8 cellular contexts compared by ENCODE assay signal in the genomic region with DNA sequence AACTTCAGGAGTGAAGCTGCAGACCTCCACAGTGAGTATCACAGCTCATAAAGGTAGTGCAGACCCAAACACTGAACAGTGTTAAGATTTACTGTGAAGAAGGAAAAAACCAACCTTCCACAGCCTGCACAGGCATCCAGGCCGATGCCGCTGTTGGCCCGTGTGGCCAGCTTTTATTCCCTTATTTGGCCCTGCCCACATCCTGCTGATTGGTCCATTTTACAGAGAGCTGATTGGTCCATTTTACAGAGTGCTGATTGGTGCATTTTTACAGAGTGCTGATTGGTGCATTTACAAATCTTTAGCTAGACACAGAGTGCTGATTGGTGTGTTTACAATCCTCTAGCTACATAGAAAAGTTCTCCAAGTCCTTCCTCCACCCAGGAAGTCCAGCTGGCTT. TPM values are rescaled to one million over a fixed set of nuclear protein-coding genes. Genes with fewer than 3 reads are reported as not detected.
DNase-seq lines count a peak whose midpoint lies in the region; ATAC-seq, FAIRE-seq and TF ChIP-seq lines count a peak whose summit lies in the region.
"Not testable (repeated sequence)": the region's sequence is repeated elsewhere in the genome, so short reads cannot be mapped to it uniquely, and the experiment has no call there.

No MANE protein-coding gene starts in this region.

- CTCF ChIA-PET in CD4-positive, alpha-beta T cell (lab: Charles Lee) = interaction anchor here (0.6 to 3.2 kb wide), 3 partner anchors 12 to 41 kb away, joined by 3 to 16 read pairs (median 3); no protein-coding TSS in a partner anchor
- CTCF ChIA-PET in activated CD8-positive, alpha-beta T cell treated with anti-CD3 and anti-CD28 coated beads, Interleukin-2, amount 10 ng/mL, durations not matched to agents 7 days and 5 days (lab: Charles Lee) = interaction anchor here (0.7 to 1.9 kb wide), 5 partner anchors 9 to 34 kb away, joined by 3 to 5 read pairs (median 4); no protein-coding TSS in a partner anchor
- CTCF ChIA-PET in activated naive CD4-positive, alpha-beta T cell treated with anti-CD3 and anti-CD28 coated beads, Interleukin-2, amount 10 ng/mL, durations not matched to agents 7 days and 5 days (lab: Charles Lee) = interaction anchor here (1.7 kb wide), 1 partner anchor 30 kb away, joined by 6 read pairs; no protein-coding TSS in a partner anchor
- CTCF ChIA-PET in GM12878 (lab: Yijun Ruan, JAX) = interaction anchor here (1.9 kb wide), 1 partner anchor 19 kb away, joined by 6 read pairs; no protein-coding TSS in a partner anchor

- not testable (repeated sequence) for H3K9me3 Mint-ChIP-seq in CD4-positive, alpha-beta T cell; activated CD8-positive, alpha-beta T cell treated with anti-CD3 and anti-CD28 coated beads, Interleukin-2, amount 10 ng/mL, durations not matched to agents 7 days and 5 days (ENCODE audit: insufficient read depth); activated naive CD4-positive, alpha-beta T cell treated with anti-CD3 and anti-CD28 coated beads, Interleukin-2, amount 10 ng/mL, durations not matched to agents 7 days and 5 days; naive thymus-derived CD8-positive, alpha-beta T cell

- in situ Hi-C loops in GM12878 (cut with MboI) = not testable (repeated sequence)

- H3K4me1 Mint-ChIP-seq in CD4-positive, alpha-beta T cell (ENCODE audit: low read depth) = peaks cover 63% of the 10 kb centered on the region
- H3K4me1 Mint-ChIP-seq in activated CD8-positive, alpha-beta T cell treated with anti-CD3 and anti-CD28 coated beads, Interleukin-2, amount 10 ng/mL, durations not matched to agents 7 days and 5 days (ENCODE audit: low read depth) = peaks cover 49% of the 10 kb centered on the region
- H3K4me1 Mint-ChIP-seq in activated naive CD4-positive, alpha-beta T cell treated with anti-CD3 and anti-CD28 coated beads, Interleukin-2, amount 10 ng/mL, durations not matched to agents 7 days and 5 days = peaks cover 46% of the 10 kb centered on the region
- peaks cover 22 to 69% (median 63%) of the 10 kb centered on the region in 4 donors for H3K4me1 Mint-ChIP-seq in naive thymus-derived CD8-positive, alpha-beta T cell

- POLR2A ChIA-PET in CD4-positive, alpha-beta T cell (lab: Charles Lee) = interaction anchor here (0.8 to 15.2 kb wide), 5 partner anchors 18 to 86 kb away, joined by 4 to 305 read pairs (median 19); a partner anchor contains a TSS
- POLR2A ChIA-PET in activated CD8-positive, alpha-beta T cell treated with anti-CD3 and anti-CD28 coated beads, Interleukin-2, amount 10 ng/mL, durations not matched to agents 7 days and 5 days (lab: Charles Lee) = interaction anchor here (0.6 to 9.6 kb wide), 5 partner anchors 14 to 50 kb away, joined by 3 to 93 read pairs (median 6); a partner anchor contains a TSS
- POLR2A ChIA-PET in GM12878 (lab: Charles Lee) = interaction anchor here (0.7 to 1.3 kb wide), 3 partner anchors 11 to 32 kb away, joined by 3 to 4 read pairs (median 3); no protein-coding TSS in a partner anchor
- POLR2A ChIA-PET in naive thymus-derived CD8-positive, alpha-beta T cell (lab: Charles Lee) = interaction anchor here (0.7 to 15.0 kb wide), 11 partner anchors 10 to 126 kb away, joined by 3 to 202 read pairs (median 8); a partner anchor contains a TSS

- H3K27ac ChIP-seq in CD4-positive, alpha-beta T cell (ENCODE audit: low read depth, low read length); GM12878 (ENCODE audit: control insufficient read depth, insufficient read depth): not testable (repeated sequence)
- peak overlapping the region; percentile 94 for H3K27ac ChIP-seq in OCI-LY1 (ENCODE audit: low read depth, low read length, poor library complexity, severe bottlenecking)

- H3K36me3 Mint-ChIP-seq in CD4-positive, alpha-beta T cell (ENCODE audit: low read depth); activated CD8-positive, alpha-beta T cell treated with anti-CD3 and anti-CD28 coated beads, Interleukin-2, amount 10 ng/mL, durations not matched to agents 7 days and 5 days (ENCODE audit: low read depth); activated naive CD4-positive, alpha-beta T cell treated with anti-CD3 and anti-CD28 coated beads, Interleukin-2, amount 10 ng/mL, durations not matched to agents 7 days and 5 days; naive thymus-derived CD8-positive, alpha-beta T cell: not testable (repeated sequence)

- H3K9ac ChIP-seq in OCI-LY1 (ENCODE audit: low read length); GM12878 (ENCODE audit: control insufficient read depth, insufficient read depth, low read length): not testable (repeated sequence)

- RAD21 ChIA-PET in GM12878 (lab: Charles Lee; ENCODE audit: unreplicated experiment) = interaction anchor here (1.0 to 1.3 kb wide), 3 partner anchors 18 to 54 kb away, joined by 3 to 7 read pairs (median 3); no protein-coding TSS in a partner anchor

- H3K27ac Mint-ChIP-seq in CD4-positive, alpha-beta T cell = peak overlapping the region; percentile 95
- peak overlapping the region; percentile 89 for H3K27ac Mint-ChIP-seq in activated CD8-positive, alpha-beta T cell treated with anti-CD3 and anti-CD28 coated beads, Interleukin-2, amount 10 ng/mL, durations not matched to agents 7 days and 5 days
- H3K27ac Mint-ChIP-seq in activated naive CD4-positive, alpha-beta T cell treated with anti-CD3 and anti-CD28 coated beads, Interleukin-2, amount 10 ng/mL, durations not matched to agents 7 days and 5 days = peak overlapping the region; percentile 84
- peak overlapping the region; percentile 68 to 100 (median 92) for H3K27ac Mint-ChIP-seq in naive thymus-derived CD8-positive, alpha-beta T cell

- not testable (repeated sequence) for H4K20me1 ChIP-seq in OCI-LY1 (ENCODE audit: insufficient read depth, low read length); GM12878 (ENCODE audit: control insufficient read depth, insufficient read depth)

- TF ChIP-seq POLR2A in GM12878 (IDR thresholded peaks at IDR 0.05; ENCODE audit: low read depth, low read length) = peak; percentile 43; the same call in 1 of the 2 replicates

- H3K36me3 ChIP-seq in OCI-LY1 (ENCODE audit: insufficient read depth, low read length); GM12878 (ENCODE audit: control insufficient read depth in 2 of 2, insufficient read depth in 2 of 2, low read length in 1 of 2): not testable (repeated sequence)

- not testable (repeated sequence) for ATAC-seq in CD4-positive, alpha-beta T cell (ENCODE audit: poor library complexity); stimulated activated naive CD8-positive, alpha-beta T cell treated with anti-CD3 and anti-CD28 coated beads, Interleukin-15, Interleukin-2, amounts not matched to agents 100 U/mL and 50 U/mL, for 24 hours
- ATAC-seq in activated CD8-positive, alpha-beta T cell treated with anti-CD3 and anti-CD28 coated beads, Interleukin-2, amount 10 ng/mL, durations not matched to agents 7 days and 5 days = peak; percentile 22
- peak; percentile 10; the same call in 2 of the 3 replicates for ATAC-seq in GM12878
- peak in 1 of 2 donors; percentile 6 for ATAC-seq in naive thymus-derived CD8-positive, alpha-beta T cell

- FAIRE-seq in GM12878 (lab: Jason Lieb, UNC) = not testable (repeated sequence)

- TF ChIP-seq CTCF in CD4-positive, alpha-beta T cell (IDR thresholded peaks at IDR 0.05); OCI-LY1 (IDR thresholded peaks at IDR 0.05; ENCODE audit: low read length); GM12878 (IDR thresholded peaks at IDR 0.05 in 2 of 3, conservative IDR thresholded peaks at IDR 0.05 in 1 of 3; ENCODE audit: control insufficient read depth in 2 of 3, extremely low read depth in 1 of 3, insufficient read depth in 1 of 3, low read depth in 3 of 3, low read length in 3 of 3): not testable (repeated sequence)

- H3K27me3 Mint-ChIP-seq in CD4-positive, alpha-beta T cell; activated CD8-positive, alpha-beta T cell treated with anti-CD3 and anti-CD28 coated beads, Interleukin-2, amount 10 ng/mL, durations not matched to agents 7 days and 5 days (ENCODE audit: low read depth); activated naive CD4-positive, alpha-beta T cell treated with anti-CD3 and anti-CD28 coated beads, Interleukin-2, amount 10 ng/mL, durations not matched to agents 7 days and 5 days; naive thymus-derived CD8-positive, alpha-beta T cell: not testable (repeated sequence)

- peak overlapping the region; percentile 54 for H3K4me3 Mint-ChIP-seq in CD4-positive, alpha-beta T cell
- not testable (repeated sequence) for H3K4me3 Mint-ChIP-seq in activated CD8-positive, alpha-beta T cell treated with anti-CD3 and anti-CD28 coated beads, Interleukin-2, amount 10 ng/mL, durations not matched to agents 7 days and 5 days; activated naive CD4-positive, alpha-beta T cell treated with anti-CD3 and anti-CD28 coated beads, Interleukin-2, amount 10 ng/mL, durations not matched to agents 7 days and 5 days
- H3K4me3 Mint-ChIP-seq in naive thymus-derived CD8-positive, alpha-beta T cell = peak overlapping the region in 8 of 10 donors; percentile 18 to 65 (median 50)

- not testable (repeated sequence) for H2AFZ ChIP-seq in OCI-LY1 (ENCODE audit: low read length); GM12878 (ENCODE audit: control insufficient read depth, low read depth, low read length)

- not testable (repeated sequence) for H3K27me3 ChIP-seq in CD4-positive, alpha-beta T cell (ENCODE audit: control insufficient read depth, insufficient read depth, low read length); OCI-LY1 (ENCODE audit: insufficient read depth, low read length); GM12878 (replicated peaks in 1 of 2; ENCODE audit: control insufficient read depth in 2 of 2, insufficient read depth in 2 of 2, low read length in 1 of 2)

- not testable (repeated sequence) for TF ChIP-seq EP300 in GM12878 (IDR thresholded peaks at IDR 0.05; ENCODE audit: borderline replicate concordance in 1 of 2, control insufficient read depth in 1 of 2, low read depth in 2 of 2, low read length in 2 of 2)

- not testable (repeated sequence) for H3K9me3 ChIP-seq in CD4-positive, alpha-beta T cell (ENCODE audit: control insufficient read depth, low read length); OCI-LY1 (ENCODE audit: low read length); GM12878 (replicated peaks; ENCODE audit: control insufficient read depth, insufficient read depth, low read length)

- not testable (repeated sequence) for H3F3A ChIP-seq in OCI-LY1 (ENCODE audit: insufficient read depth, low read length)

- BruUV-seq in GM12878 (replicated peaks; lab: Mats Ljungman, UMichigan) = not testable (repeated sequence)

- SMC1A ChIA-PET in GM12878 (lab: Charles Lee; ENCODE audit: uncharacterized antibody, unreplicated experiment) = interaction anchor here (0.7 to 1.5 kb wide), 6 partner anchors 10 to 35 kb away, joined by 3 to 4 read pairs (median 3); no protein-coding TSS in a partner anchor

- WGBS in GM12878 (ENCODE audit: insufficient coverage, insufficient replicate concordance, low lambda C conversion rate, missing lambda C conversion rate) = 49% methylated on average over 3 of the region's 3 CpGs

- peak overlapping the region; percentile 35 for H3K4me3 ChIP-seq in OCI-LY1 (ENCODE audit: low read depth, low read length, poor library complexity, severe bottlenecking)
- H3K4me3 ChIP-seq in GM12878 = not testable (repeated sequence)

- intact Hi-C loops in CD4-positive, alpha-beta T cell (cut with DNase I, micrococcal nuclease); GM12878 (cut with micrococcal nuclease; ENCODE audit: unreplicated experiment): not testable (repeated sequence)

- DNase-seq in CD4-positive, alpha-beta T cell = peak in 1 of 10 experiments; percentile 14
- peak; percentile 41 for DNase-seq in activated CD4-positive, CD25-positive, alpha-beta regulatory T cell treated with anti-CD3 and anti-CD28 coated beads, Interleukin-2, amount 50 U/mL, for 72 hours
- DNase-seq in activated CD8-positive, alpha-beta T cell treated with anti-CD3 and anti-CD28 coated beads, Interleukin-2, amount 10 ng/mL, durations not matched to agents 7 days and 5 days = peak; percentile 28
- peak; percentile 31 for DNase-seq in activated naive CD4-positive, alpha-beta T cell treated with anti-CD3 and anti-CD28 coated beads, Interleukin-2, amount 10 ng/mL, durations not matched to agents 7 days and 5 days
- DNase-seq in GM12878 (ENCODE audit: low read depth, low spot score) = not testable (repeated sequence)
- DNase-seq in naive thymus-derived CD8-positive, alpha-beta T cell = peak in 4 of 10 donors; percentile 16 to 42 (median 29)
- peak; percentile 37 for DNase-seq in stimulated activated naive CD8-positive, alpha-beta T cell treated with anti-CD3 and anti-CD28 coated beads, Interleukin-15, Interleukin-2, amounts not matched to agents 100 U/mL and 50 U/mL, for 24 hours

- peaks cover 63% of the 10 kb centered on the region for H3K4me1 ChIP-seq in OCI-LY1 (ENCODE audit: insufficient read depth, low read length, severe bottlenecking)
- H3K4me1 ChIP-seq in GM12878 (ENCODE audit: control insufficient read depth, insufficient read depth, low read length) = peaks cover 21% of the 10 kb centered on the region

- H3K4me2 ChIP-seq in OCI-LY1 (ENCODE audit: low read length); GM12878 (ENCODE audit: control insufficient read depth, insufficient read depth): not testable (repeated sequence)

- H3K9me2 ChIP-seq in OCI-LY1 (ENCODE audit: low read depth, low read length) = not testable (repeated sequence)

- not testable (repeated sequence) for TF ChIP-seq RAD21 in GM12878 (IDR thresholded peaks at IDR 0.05; ENCODE audit: insufficient read depth, low read depth, low read length)

- H3K79me2 ChIP-seq in OCI-LY1 (ENCODE audit: insufficient read depth, low read length); GM12878 (ENCODE audit: control insufficient read depth, insufficient read depth, low read length): not testable (repeated sequence)

RNA-seq across cellular contexts. Expression of a gene that starts 49.9 kb away (rescaled TPM):
- total RNA-seq in CD4-positive, alpha-beta T cell = 100 to 1,000 TPM; 615 to 660 TPM
- 100 to 1,000 TPM; 137 to 144 TPM for total RNA-seq in activated CD8-positive, alpha-beta T cell treated with anti-CD3 and anti-CD28 coated beads, Interleukin-2, amount 10 ng/mL, durations not matched to agents 7 days and 5 days
- 881 and 884 TPM in 2 replicates for total RNA-seq in GM12878 (2013; cell fraction: nucleolus; rRNA removed)
- 57.4 and 74.4 TPM in 2 replicates for total RNA-seq in GM12878 (2014; rRNA removed)
- 64.6 and 74.9 TPM in 2 replicates for total RNA-seq in GM12878 (2014; rRNA removed; fragmentation: Illumina TruSeq; extraction: Trizol)
- total RNA-seq in GM12878 (2021) = 77.0 and 87.4 TPM in 2 replicates
- polyA plus RNA-seq in GM12878 (2011; ENCODE audit: low read depth) = 50.2 TPM
- polyA plus RNA-seq in GM12878 (2011; rRNA removed) = 94.7 and 100 TPM in 2 replicates
- polyA plus RNA-seq in GM12878 (2011; cell fraction: cytosol; rRNA removed) = 65.9 and 93.5 TPM in 2 replicates
- 175 and 192 TPM in 2 replicates for polyA plus RNA-seq in GM12878 (2011; cell fraction: nucleus; rRNA removed)
- polyA plus RNA-seq in GM12878 (2012) = 64.4 and 66.3 TPM in 2 replicates
- polyA plus RNA-seq in GM12878 (2014; fragmentation: Illumina TruSeq; extraction: Trizol) = 88.0 and 102 TPM in 2 replicates
- 10 to 100 TPM; 38.1 to 42.8 TPM for polyA plus RNA-seq in GM12878 (2014; fragmentation: Nextera tagmentation; extraction: Ambion mirVana)
- 59.8 and 69.9 TPM in 2 replicates for polyA plus RNA-seq in GM12878 (2014; rRNA removed)
- 10 to 100 TPM; 53.6 to 62.0 TPM for polyA plus RNA-seq in GM12878 (2016; fragmentation: Nextera tagmentation; extraction: Ambion mirVana)
- polyA minus RNA-seq in GM12878 (2011; rRNA and poly(A)+ RNA removed) = 113 and 149 TPM in 2 replicates
- polyA minus RNA-seq in GM12878 (2011; cell fraction: cytosol; rRNA and poly(A)+ RNA removed) = 40.9 and 46.5 TPM in 2 replicates
- polyA minus RNA-seq in GM12878 (2011; cell fraction: nucleus; rRNA and poly(A)+ RNA removed) = 297 and 397 TPM in 2 replicates
- total RNA-seq in naive thymus-derived CD8-positive, alpha-beta T cell = 100 to 1,000 TPM; 415 to 427 TPM
- 100 to 1,000 TPM in 1 of 3 donors, 10 to 100 TPM in 2; 53.1 to 101 (median 68.1) TPM for polyA plus RNA-seq in naive thymus-derived CD8-positive, alpha-beta T cell
